Comparison of ENCODE assay signal across 8 cellular contexts in the genomic region with DNA sequence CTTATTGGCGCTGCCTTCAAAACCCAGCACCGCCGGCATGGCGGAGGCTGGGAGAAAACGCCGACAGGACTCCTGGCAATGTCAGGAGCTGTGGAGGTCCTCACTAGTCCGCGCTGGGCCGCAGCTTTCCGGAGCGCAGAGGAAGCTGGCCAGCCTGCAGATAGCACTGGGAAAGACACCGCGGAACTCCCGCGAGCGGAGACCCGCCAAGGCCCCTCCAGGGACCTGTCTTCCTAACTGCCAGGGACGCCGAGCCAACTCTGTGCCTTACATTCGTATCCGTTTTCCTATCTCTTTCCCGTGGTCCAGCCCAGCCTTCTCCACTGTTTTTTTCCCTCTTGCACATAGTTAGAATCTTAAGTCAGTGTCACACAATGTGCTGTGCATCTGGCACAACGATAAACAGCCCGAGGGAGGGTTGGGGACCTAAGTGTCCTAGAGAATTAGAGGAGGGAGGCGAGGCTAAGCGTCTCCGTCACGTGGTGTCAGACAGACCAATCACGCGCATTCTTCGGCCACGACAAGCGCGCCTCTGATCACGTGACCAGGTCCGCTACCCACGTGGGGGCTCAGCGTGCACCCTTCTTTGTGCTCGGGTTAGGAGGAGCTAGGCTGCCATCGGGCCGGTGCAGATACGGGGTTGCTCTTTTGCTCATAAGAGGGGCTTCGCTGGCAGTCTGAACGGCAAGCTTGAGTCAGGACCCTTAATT. TPM values are rescaled to one million over a fixed set of nuclear protein-coding genes. Genes with fewer than 3 reads are reported as not detected.
A peak's percentile ranks its signal among the peaks of the same experiment; 100 is the strongest.
DNase-seq lines count a peak whose midpoint lies in the region; ATAC-seq, FAIRE-seq and TF ChIP-seq lines count a peak whose summit lies in the region.

Gene APEX1, plus strand, starts transcription at position 582 of the 710 bp plus-strand sequence. CDS start 420 bp downstream, outside the sequence.
Gene OSGEP, minus strand, starts transcription at position 168 of the 710 bp plus-strand sequence. Its CDS starts 129 bp downstream, at position 39.

- H3K4me3 ChIP-seq in GM12864 (ENCODE audit: low read depth, low read length) (peak within 1 kb of the TSS; percentile 78), pancreas (peak within 1 kb of the TSS; percentile 53 to 82 (median 68)), tibial artery (peak within 1 kb of the TSS; percentile 71 to 72)

- no peaks in the 10 kb centered on the region for H3K9me3 Mint-ChIP-seq in activated naive CD8-positive, alpha-beta T cell treated with anti-CD3 and anti-CD28 coated beads, Interleukin-2, amount 50 U/mL, for 24 hours

- H3K27me3 ChIP-seq in pancreas (no peaks in the 10 kb centered on the region), tibial artery (no peaks in the 10 kb centered on the region)

- DNase-seq in GM12864 (ENCODE audit: low read depth) (peak; percentile 99), NCI-H1417 (lab: John Stamatoyannopoulos, UW) (peak; percentile 99 to 100 (median 100)), SW 1271 (lab: John Stamatoyannopoulos, UW) (peak; percentile 94 to 98), Right ventricle myocardium superior (peak; percentile 99), pancreas (peak; percentile 95 to 99 (median 98)), tibial artery (peak; percentile 99)
- DNase-seq in activated naive CD8-positive, alpha-beta T cell treated with anti-CD3 and anti-CD28 coated beads, Interleukin-2, amount 50 U/mL, for 24 hours = peak; percentile 95

- H3K4me3 Mint-ChIP-seq in activated naive CD8-positive, alpha-beta T cell treated with anti-CD3 and anti-CD28 coated beads, Interleukin-2, amount 50 U/mL, for 24 hours = no peak within 1 kb of the TSS

- H3K9me3 ChIP-seq in pancreas = no peaks in the 10 kb centered on the region
- H3K9me3 ChIP-seq in tibial artery = no peaks in the 10 kb centered on the region

- H3K27ac ChIP-seq in pancreas (peak within 1 kb of the TSS; percentile 78 to 95 (median 88)), tibial artery (peak within 1 kb of the TSS; percentile 84 to 93)

- FAIRE-seq in pancreas (lab: Jason Lieb, UNC) = peak; percentile 84

- H3K4me1 ChIP-seq in pancreas (peaks cover 7 to 14% (median 12%) of the 10 kb centered on the region in 3 donors), tibial artery (peaks cover 0 to 41% (median 29%) of the 10 kb centered on the region in 4 donors)

- ATAC-seq in HG02759 (IDR thresholded peaks at IDR 0.05; ENCODE audit: unreplicated experiment) (peak; percentile 87), Right ventricle myocardium superior (ENCODE audit: poor library complexity) (peak; percentile 96), pancreas (peak; percentile 92 to 97 (median 94))
- peak; percentile 87 for ATAC-seq in activated naive CD8-positive, alpha-beta T cell treated with anti-CD3 and anti-CD28 coated beads, Interleukin-2, amount 50 U/mL, for 24 hours

- intact Hi-C loops in Right ventricle myocardium superior (cut with DNase I) (loop anchor here (5.0 to 10.0 kb wide), 2 partner anchors 37 to 110 kb away; partner anchors contain the start of gene PARP2), pancreas (cut with DNase I) (loop anchor here in 1 of 3 donors (10.0 kb wide), 1 partner anchor 120 kb away; the partner anchor contains the start of gene CCNB1IP1), tibial artery (cut with DNase I; ENCODE audit: low total_unique reads) (loop anchor here (5.0 kb wide), 1 partner anchor 37 kb away; no protein-coding TSS in a partner anchor)

- H3K4me1 Mint-ChIP-seq in activated naive CD8-positive, alpha-beta T cell treated with anti-CD3 and anti-CD28 coated beads, Interleukin-2, amount 50 U/mL, for 24 hours = peaks cover 32% of the 10 kb centered on the region

- TF ChIP-seq CTCF in GM12864 (IDR thresholded peaks at IDR 0.05; ENCODE audit: low read depth, low read length, missing control alignments) (no peak), pancreas (IDR thresholded peaks at IDR 0.05) (no peak), tibial artery (IDR thresholded peaks at IDR 0.05) (no peak)

- no peaks in the 10 kb centered on the region for H3K27me3 Mint-ChIP-seq in activated naive CD8-positive, alpha-beta T cell treated with anti-CD3 and anti-CD28 coated beads, Interleukin-2, amount 50 U/mL, for 24 hours

- WGBS in pancreas, 2 donors = 1% methylated on average over 44 of the region's 44 CpGs

- no peak within 1 kb of the TSS for H3K27ac Mint-ChIP-seq in activated naive CD8-positive, alpha-beta T cell treated with anti-CD3 and anti-CD28 coated beads, Interleukin-2, amount 50 U/mL, for 24 hours

- H3K36me3 Mint-ChIP-seq in activated naive CD8-positive, alpha-beta T cell treated with anti-CD3 and anti-CD28 coated beads, Interleukin-2, amount 50 U/mL, for 24 hours (ENCODE audit: low read depth) = peaks cover 40% of the 10 kb centered on the region

- H3K36me3 ChIP-seq in pancreas = peaks cover 3 to 54% (median 35%) of the 10 kb centered on the region in 3 donors
- peaks cover 49 to 61% (median 52%) of the 10 kb centered on the region in 3 donors for H3K36me3 ChIP-seq in tibial artery

RNA-seq across cellular contexts. Expression of gene APEX1, which starts in this region (rescaled TPM):
- total RNA-seq in Right ventricle myocardium superior = 69.2 TPM
- 100 to 1,000 TPM in 1 of 6 donors, 10 to 100 TPM in 5; 50.9 to 107 (median 64.6) TPM for total RNA-seq in pancreas
- 10 to 100 TPM; 53.9 to 88.2 TPM for polyA plus RNA-seq in pancreas

RNA-seq across cellular contexts. Expression of gene OSGEP, which starts in this region (rescaled TPM):
- total RNA-seq in Right ventricle myocardium superior (15.6 TPM), pancreas (10 to 100 TPM; 11.4 to 16.0 (median 13.9) TPM)
- 10 to 100 TPM; 41.2 to 69.8 TPM for polyA plus RNA-seq in pancreas

Comparison
In these comparisons a context has a peak if more than half of its experiments do, and no peak if none do; other contexts are left out.
1. Peak in every context shown above with its lines: DNase-seq, ATAC-seq, H3K4me3 ChIP-seq and H3K27ac ChIP-seq.